9 cellular contexts compared by ENCODE assay signal in genomic region chr11:73322111-73322985, GRCh38. TPM values are rescaled to one million over a fixed set of nuclear protein-coding genes. Genes with fewer than 3 reads are reported as not detected.
A peak's percentile ranks its signal among the peaks of the same experiment; 100 is the strongest.
DNase-seq lines count a peak whose midpoint lies in the region; ATAC-seq and TF ChIP-seq lines count a peak whose summit lies in the region.
"Had no signal": no experiment of that assay in that cellular context is flagged by ENCODE, and none has a peak within 500 bp of the region (broad histone marks: within the 10 kb centered on the region; RNA-seq: fewer than 3 reads in every experiment).

No MANE protein-coding gene starts in this region.

- H3K9me3 Mint-ChIP-seq in nephron progenitor cell = no peaks in the 10 kb centered on the region
- no peaks in the 10 kb centered on the region for H3K9me3 Mint-ChIP-seq in T-helper 2 cell treated with Interferon-gamma antibody and Interleukin-4, amounts not matched to agents 5 μg/mL and 100 μg/mL, for 36 hours

- peak overlapping the region; percentile 43 to 100 (median 90) for H3K27ac ChIP-seq in heart right ventricle
- H3K27ac ChIP-seq in duodenal mucosa (ENCODE audit: low read depth, low read length) = peak overlapping the region; percentile 41

- peaks cover 93% of the 10 kb centered on the region for H3K4me1 Mint-ChIP-seq in nephron progenitor cell
- H3K4me1 Mint-ChIP-seq in T-helper 2 cell treated with Interferon-gamma antibody and Interleukin-4, amounts not matched to agents 5 μg/mL and 100 μg/mL, for 36 hours (ENCODE audit: low read depth) = peaks cover 2% of the 10 kb centered on the region

- no peak for ATAC-seq in heart right ventricle
- no peak for ATAC-seq in Right ventricle myocardium superior (ENCODE audit: poor library complexity)

- H3K4me3 ChIP-seq in heart right ventricle (peak overlapping the region in 2 of 10 donors; percentile 18 to 24), duodenal mucosa (ENCODE audit: low read depth in 1 of 2, low read length in 2 of 2) (no peak overlapping the region)

- TF ChIP-seq CTCF in heart right ventricle (IDR thresholded peaks at IDR 0.05) (no peak), nephron progenitor cell (IDR thresholded peaks at IDR 0.05) (no peak)

- H3K9ac ChIP-seq in duodenal mucosa (ENCODE audit: low read depth in 1 of 2, low read length in 2 of 2) = no peak overlapping the region

- peaks cover 23% of the 10 kb centered on the region for H3K36me3 Mint-ChIP-seq in nephron progenitor cell (ENCODE audit: low read depth)
- no peaks in the 10 kb centered on the region for H3K36me3 Mint-ChIP-seq in T-helper 2 cell treated with Interferon-gamma antibody and Interleukin-4, amounts not matched to agents 5 μg/mL and 100 μg/mL, for 36 hours (ENCODE audit: low read depth)

- H3K27me3 Mint-ChIP-seq in nephron progenitor cell (ENCODE audit: low read depth, poor library complexity) = peaks cover 8% of the 10 kb centered on the region
- H3K27me3 Mint-ChIP-seq in T-helper 2 cell treated with Interferon-gamma antibody and Interleukin-4, amounts not matched to agents 5 μg/mL and 100 μg/mL, for 36 hours (ENCODE audit: low read depth) = peaks cover 2% of the 10 kb centered on the region

- peak overlapping the region; percentile 99 for H3K27ac Mint-ChIP-seq in nephron progenitor cell
- H3K27ac Mint-ChIP-seq in T-helper 2 cell treated with Interferon-gamma antibody and Interleukin-4, amounts not matched to agents 5 μg/mL and 100 μg/mL, for 36 hours = no peak overlapping the region

- H3K9me3 ChIP-seq in heart right ventricle (no peaks in the 10 kb centered on the region), duodenal mucosa (ENCODE audit: control insufficient read depth in 1 of 2, low read length in 2 of 2) (no peaks in the 10 kb centered on the region)

- H3K4me1 ChIP-seq in heart right ventricle = peaks cover 59 to 100% (median 99%) of the 10 kb centered on the region in 9 donors
- H3K4me1 ChIP-seq in duodenal mucosa (ENCODE audit: control insufficient read depth in 1 of 2, insufficient read depth in 2 of 2, low read length in 2 of 2) = peaks cover 30 to 36% of the 10 kb centered on the region in 2 donors

- peak overlapping the region; percentile 58 for H3K4me3 Mint-ChIP-seq in nephron progenitor cell
- no peak overlapping the region for H3K4me3 Mint-ChIP-seq in T-helper 2 cell treated with Interferon-gamma antibody and Interleukin-4, amounts not matched to agents 5 μg/mL and 100 μg/mL, for 36 hours

- DNase-seq in heart right ventricle (no peak), Right ventricle myocardium superior (no peak), nephron progenitor cell (no peak), MV-4-11 (lab: John Stamatoyannopoulos, UW) (no peak), NCI-H345 (lab: John Stamatoyannopoulos, UW) (no peak)
- DNase-seq in activated CD4-positive, alpha-beta T cell treated with anti-CD3 and anti-CD28 coated beads for 48 hours = no peak
- no peak for DNase-seq in T-helper 2 cell treated with Interferon-gamma antibody and Interleukin-4, amounts not matched to agents 5 μg/mL and 100 μg/mL, for 36 hours (ENCODE audit: low spot score)
- DNase-seq: NCI-H187 had no signal

- 40 to 53% methylated on average over 8 of the region's 8 CpGs for WGBS in heart right ventricle, 2 donors

- intact Hi-C loops in heart right ventricle (cut with DNase I) (loop anchor here in 1 of 10 donors (2.0 kb wide), 1 partner anchor 14 kb away; the partner anchor contains the start of gene ARHGEF17), Right ventricle myocardium superior (cut with DNase I) (no loop called here)

- H3K27me3 ChIP-seq in heart right ventricle = no peaks in the 10 kb centered on the region
- H3K27me3 ChIP-seq in duodenal mucosa (ENCODE audit: control insufficient read depth in 1 of 2, insufficient read depth in 2 of 2, low read length in 2 of 2) = no peaks in the 10 kb centered on the region

- peaks cover 0 to 21% (median 0%) of the 10 kb centered on the region in 9 donors for H3K36me3 ChIP-seq in heart right ventricle
- H3K36me3 ChIP-seq in duodenal mucosa (ENCODE audit: control insufficient read depth in 1 of 2, insufficient read depth in 2 of 2, low read length in 2 of 2) = no peaks in the 10 kb centered on the region

RNA-seq across cellular contexts. Expression of gene ARHGEF17, which starts 14.3 kb away (rescaled TPM):
- total RNA-seq in heart right ventricle (10 to 100 TPM; 39.2 to 67.4 (median 52.2) TPM), Right ventricle myocardium superior (51.5 TPM)
- polyA plus RNA-seq in heart right ventricle = 10 to 100 TPM; 38.6 to 44.3 TPM

RNA-seq across cellular contexts. Expression of gene P2RY6, which starts 50.2 kb away (rescaled TPM):
- total RNA-seq in heart right ventricle (10 to 100 TPM in 1 of 10 donors, 1 to 10 TPM in 7, under 1 TPM in 2; 0.83 to 13.0 (median 1.8) TPM), Right ventricle myocardium superior (2.1 TPM)
- polyA plus RNA-seq in heart right ventricle = 1 to 10 TPM; 1.2 to 2.4 TPM

RNA-seq across cellular contexts. Expression of gene RELT, which starts 53.9 kb away (rescaled TPM):
- total RNA-seq in heart right ventricle (1 to 10 TPM; 1.0 to 9.2 (median 2.7) TPM), Right ventricle myocardium superior (1.3 TPM)
- polyA plus RNA-seq in heart right ventricle = 1 to 10 TPM; 2.0 to 5.6 TPM
